8 cellular contexts compared by ENCODE assay signal in genomic region chr17:28646039-28646754, GRCh38. TPM values are rescaled to one million over a fixed set of nuclear protein-coding genes. Genes with fewer than 3 reads are reported as not detected.
DNase-seq lines count a peak whose midpoint lies in the region; ATAC-seq and TF ChIP-seq lines count a peak whose summit lies in the region.

No MANE protein-coding gene starts in this region.

- intact Hi-C loops in thyroid gland (cut with DNase I): loop anchor here (5.0 kb wide), 1 partner anchor 81 kb away; the partner anchor contains the start of genes NEK8 and TLCD1

- H3K27ac ChIP-seq in thyroid gland: peak overlapping the region; percentile 77 to 93 (median 88)

- H3K4me1 ChIP-seq in thyroid gland: peaks cover 19 to 28% of the 10 kb centered on the region in 2 donors

- H3K27me3 ChIP-seq in thyroid gland: no peaks in the 10 kb centered on the region

- no peak for TF ChIP-seq POLR2A in thyroid gland (IDR thresholded peaks at IDR 0.05)

- no peaks in the 10 kb centered on the region for H3K9me3 Mint-ChIP-seq in activated CD8-positive, alpha-beta memory T cell treated with anti-CD3 and anti-CD28 coated beads, Interleukin-2, amount 10 ng/mL, durations not matched to agents 7 days and 5 days (ENCODE audit: low read depth)

- no peak for TF ChIP-seq CTCF in thyroid gland (IDR thresholded peaks at IDR 0.05)

- WGBS in thyroid gland, 2 donors: 71 to 72% methylated on average over 12 of the region's 12 CpGs

- peak overlapping the region in 1 of 3 donors; percentile 77 for H3K4me3 ChIP-seq in thyroid gland (replicated peaks in 1 of 3)

- no peak for ATAC-seq in activated CD8-positive, alpha-beta memory T cell treated with anti-CD3 and anti-CD28 coated beads, Interleukin-2, amount 10 ng/mL, durations not matched to agents 7 days and 5 days
- ATAC-seq in HG03378 (IDR thresholded peaks at IDR 0.05; ENCODE audit: unreplicated experiment) (no peak), GM18873 (IDR thresholded peaks at IDR 0.05; ENCODE audit: low FRiP score, unreplicated experiment) (no peak)

- H3K36me3 Mint-ChIP-seq in activated CD8-positive, alpha-beta memory T cell treated with anti-CD3 and anti-CD28 coated beads, Interleukin-2, amount 10 ng/mL, durations not matched to agents 7 days and 5 days: peaks cover 30% of the 10 kb centered on the region

- no peak for DNase-seq in activated CD8-positive, alpha-beta memory T cell treated with anti-CD3 and anti-CD28 coated beads, Interleukin-2, amount 10 ng/mL, durations not matched to agents 7 days and 5 days
- no peak for DNase-seq in activated CD8-positive, alpha-beta memory T cell treated with anti-CD3 and anti-CD28 coated beads, Interleukin-2, amount 50 U/mL, for 48 hours
- DNase-seq in amniotic epithelial cell (ENCODE audit: low read depth) (peak; percentile 70), medulla oblongata (ENCODE audit: extremely low spot score) (peak; percentile 20), thyroid gland (peak in 1 of 2 donors; percentile 6), kidney tubule cell (ENCODE audit: low spot score) (no peak)

- peaks cover 38% of the 10 kb centered on the region for H3K4me1 Mint-ChIP-seq in activated CD8-positive, alpha-beta memory T cell treated with anti-CD3 and anti-CD28 coated beads, Interleukin-2, amount 10 ng/mL, durations not matched to agents 7 days and 5 days

- H3K36me3 ChIP-seq in thyroid gland: peaks cover 10 to 18% of the 10 kb centered on the region in 2 donors

- H3K9me3 ChIP-seq in thyroid gland: no peaks in the 10 kb centered on the region

- H3K27ac Mint-ChIP-seq in activated CD8-positive, alpha-beta memory T cell treated with anti-CD3 and anti-CD28 coated beads, Interleukin-2, amount 10 ng/mL, durations not matched to agents 7 days and 5 days: peak overlapping the region; percentile 92

- CTCF ChIA-PET in activated CD8-positive, alpha-beta memory T cell treated with anti-CD3 and anti-CD28 coated beads, Interleukin-2, amount 10 ng/mL, durations not matched to agents 7 days and 5 days (lab: Charles Lee): interaction anchor here (0.8 to 8.5 kb wide), 19 partner anchors 8 to 103 kb away, joined by 3 to 102 read pairs (median 5); partner anchors contain the start of genes NEK8, PROCA1, RPL23A and SDF2

- H3K27me3 Mint-ChIP-seq in activated CD8-positive, alpha-beta memory T cell treated with anti-CD3 and anti-CD28 coated beads, Interleukin-2, amount 10 ng/mL, durations not matched to agents 7 days and 5 days: no peaks in the 10 kb centered on the region

- H3K4me3 Mint-ChIP-seq in activated CD8-positive, alpha-beta memory T cell treated with anti-CD3 and anti-CD28 coated beads, Interleukin-2, amount 10 ng/mL, durations not matched to agents 7 days and 5 days: peak overlapping the region; percentile 86

RNA-seq across cellular contexts. Expression of gene BLTP2, which starts 1.2 kb away (rescaled TPM):
- total RNA-seq in activated CD8-positive, alpha-beta memory T cell treated with anti-CD3 and anti-CD28 coated beads, Interleukin-2, amount 10 ng/mL, durations not matched to agents 7 days and 5 days: 100 to 1,000 TPM; 163 to 186 TPM
- 100 to 1,000 TPM in 3 of 4 donors, 10 to 100 TPM in 1; 96.5 to 153 (median 129) TPM for total RNA-seq in thyroid gland

RNA-seq across cellular contexts. Expression of gene SDF2, which starts 15.5 kb away (rescaled TPM):
- 10 to 100 TPM; 45.9 to 48.9 TPM for total RNA-seq in activated CD8-positive, alpha-beta memory T cell treated with anti-CD3 and anti-CD28 coated beads, Interleukin-2, amount 10 ng/mL, durations not matched to agents 7 days and 5 days
- total RNA-seq in thyroid gland: 10 to 100 TPM; 28.9 to 74.6 (median 48.6) TPM

RNA-seq across cellular contexts. Expression of gene SUPT6H, which starts 15.8 kb away (rescaled TPM):
- total RNA-seq in activated CD8-positive, alpha-beta memory T cell treated with anti-CD3 and anti-CD28 coated beads, Interleukin-2, amount 10 ng/mL, durations not matched to agents 7 days and 5 days: 10 to 100 TPM; 64.7 to 81.2 TPM
- total RNA-seq in thyroid gland: 100 to 1,000 TPM in 1 of 4 donors, 10 to 100 TPM in 3; 49.2 to 117 (median 61.6) TPM

RNA-seq across cellular contexts. Expression of gene RSKR, which starts 32.2 kb away (rescaled TPM):
- total RNA-seq in activated CD8-positive, alpha-beta memory T cell treated with anti-CD3 and anti-CD28 coated beads, Interleukin-2, amount 10 ng/mL, durations not matched to agents 7 days and 5 days: 10 to 100 TPM; 25.4 to 28.2 TPM
- 10 to 100 TPM in 1 of 4 donors, 1 to 10 TPM in 3; 4.2 to 13.1 (median 9.5) TPM for total RNA-seq in thyroid gland

RNA-seq across cellular contexts. Expression of gene SPAG5, which starts 47.4 kb away (rescaled TPM):
- 100 to 1,000 TPM; 151 to 197 TPM for total RNA-seq in activated CD8-positive, alpha-beta memory T cell treated with anti-CD3 and anti-CD28 coated beads, Interleukin-2, amount 10 ng/mL, durations not matched to agents 7 days and 5 days
- 10 to 100 TPM in 2 of 4 donors, 1 to 10 TPM in 2; 4.4 to 27.0 (median 9.9) TPM for total RNA-seq in thyroid gland

Comparison
In these comparisons a context has a peak if more than half of its experiments do, and no peak if none do; other contexts are left out.
1. DNase-seq: peak in amniotic epithelial cell (single experiment) and medulla oblongata (single experiment); none in activated CD8-positive, alpha-beta memory T cell treated with anti-CD3 and anti-CD28 coated beads, Interleukin-2, amount 10 ng/mL, durations not matched to agents 7 days and 5 days (single experiment), activated CD8-positive, alpha-beta memory T cell treated with anti-CD3 and anti-CD28 coated beads, Interleukin-2, amount 50 U/mL, for 48 hours (single experiment) and kidney tubule cell (single experiment).